14 cellular contexts compared by ENCODE assay signal in the genomic region with DNA sequence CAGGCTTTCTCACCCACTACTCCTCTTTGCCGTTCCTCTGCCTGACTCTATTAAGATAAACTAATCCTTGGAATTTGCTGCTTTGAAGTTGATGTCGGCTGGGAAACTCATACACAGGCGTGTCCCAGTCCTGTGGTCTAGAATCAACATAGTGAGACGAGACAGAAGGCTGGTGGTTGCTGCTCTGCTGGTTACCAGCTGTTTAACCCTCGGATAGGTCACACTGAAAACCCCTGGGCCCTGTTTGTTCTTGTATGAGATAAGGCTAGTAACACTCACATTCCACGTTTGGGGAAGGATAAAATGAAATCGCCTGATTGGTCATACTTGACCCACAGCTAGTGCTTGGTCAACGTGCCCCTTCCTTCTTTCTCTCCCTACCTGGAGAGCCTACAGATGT.
A peak's percentile ranks its signal among the peaks of the same experiment; 100 is the strongest.
DNase-seq lines count a peak whose midpoint lies in the region; ATAC-seq lines count a peak whose summit lies in the region.
"Had no signal": no experiment of that assay in that cellular context is flagged by ENCODE, and none has a peak within 500 bp of the region (broad histone marks: within the 10 kb centered on the region; RNA-seq: fewer than 3 reads in every experiment).

No MANE protein-coding gene starts in this region.

- ATAC-seq in GM21825 (IDR thresholded peaks at IDR 0.05; ENCODE audit: unreplicated experiment), result no peak
- no peak for ATAC-seq in GM19023 (IDR thresholded peaks at IDR 0.05; ENCODE audit: unreplicated experiment)
- no peak for ATAC-seq in HG02588 (IDR thresholded peaks at IDR 0.05; ENCODE audit: unreplicated experiment)
- ATAC-seq: T-helper 17 cell had no signal

- DNase-seq in ELF-1 (ENCODE audit: low read depth, low spot score) (peak; percentile 69), amniotic epithelial cell (ENCODE audit: low read depth) (peak; percentile 21), iPS-NIHi7 (ENCODE audit: extremely low spot score) (peak; percentile 47), skeletal muscle cell (ENCODE audit: low read depth) (peak; percentile 39), DMS53 (lab: John Stamatoyannopoulos, UW) (no peak)
- DNase-seq: activated CD4-positive, alpha-beta T cell treated with anti-CD3 and anti-CD28 coated beads for 4 hours; activated T-cell treated with anti-CD3 and anti-CD28 coated beads, Interleukin-2, amount 50 U/mL, for 24 hours; C1 segment of cervical spinal cord; NCI-H1694 treated with DMSO at 0.1 percent for 48 hours; NCI-H526 treated with DMSO at 0.1 percent for 48 hours; T-helper 17 cell had no signal

- H3K4me3 ChIP-seq in skeletal muscle cell (ENCODE audit: low read depth, low read length), result no peak overlapping the region
